ENCODE assay signal across 8 cellular contexts in the genomic region with DNA sequence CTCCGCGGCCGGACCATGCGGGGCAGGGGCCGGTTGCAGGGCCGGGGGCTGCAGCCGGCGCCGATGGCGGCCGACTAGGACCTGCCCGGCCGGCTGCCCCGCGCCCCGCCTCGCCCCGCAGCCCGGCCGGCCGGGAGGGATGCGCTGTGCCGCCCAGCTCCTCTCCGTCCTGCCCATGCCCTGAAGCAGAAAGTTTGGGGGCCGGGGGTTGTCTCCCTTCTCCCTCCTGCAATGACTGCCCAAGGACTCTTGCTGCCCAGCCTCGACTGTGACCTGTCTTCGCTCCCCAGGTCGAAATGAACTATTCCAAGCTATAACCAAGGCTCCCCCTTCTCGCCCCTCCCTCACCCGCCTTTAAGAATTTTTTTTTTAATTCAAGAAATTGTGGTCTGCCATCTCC. TPM values are rescaled to one million over a fixed set of nuclear protein-coding genes. Genes with fewer than 3 reads are reported as not detected.
DNase-seq lines count a peak whose midpoint lies in the region; ATAC-seq and TF ChIP-seq lines count a peak whose summit lies in the region.

No MANE protein-coding gene starts in this region.

- H3K27me3 Mint-ChIP-seq in CD14-positive monocyte (ENCODE audit: low read depth in 3 of 3), result peaks cover 46 to 50% (median 47%) of the 10 kb centered on the region in 3 donors
- peaks cover 6% of the 10 kb centered on the region for H3K27me3 Mint-ChIP-seq in HFFc6 (ENCODE audit: insufficient read depth)
- peaks cover 17% of the 10 kb centered on the region for H3K27me3 Mint-ChIP-seq in activated naive CD8-positive, alpha-beta T cell treated with anti-CD3 and anti-CD28 coated beads for 36 hours

- H3K9me3 ChIP-seq in thoracic aorta, result no peaks in the 10 kb centered on the region

- peak overlapping the region; percentile 83 for H3K4me3 ChIP-seq in thoracic aorta

- H3K27ac ChIP-seq in layer of hippocampus (ENCODE audit: low read depth, low read length) (peak overlapping the region; percentile 82), thoracic aorta (no peak overlapping the region)

- no peak for ATAC-seq in thoracic aorta (ENCODE audit: insufficient number of reproducible peaks, low FRiP score, low read depth)
- no peak for ATAC-seq in HG03025 (IDR thresholded peaks at IDR 0.05; ENCODE audit: low FRiP score, unreplicated experiment)

- DNase-seq in CD14-positive monocyte (ENCODE audit: low spot score) (no peak), HFFc6 (no peak), thoracic aorta (ENCODE audit: low spot score) (no peak), GM20000 (ENCODE audit: low spot score) (no peak), DMS79 (lab: John Stamatoyannopoulos, UW) (no peak)
- no peak for DNase-seq in activated naive CD8-positive, alpha-beta T cell treated with anti-CD3 and anti-CD28 coated beads for 36 hours

- no peaks in the 10 kb centered on the region for H3K36me3 ChIP-seq in thoracic aorta

- H3K27ac Mint-ChIP-seq in CD14-positive monocyte, result peak overlapping the region in 1 of 7 donors; percentile 30
- no peak overlapping the region; the same call in 1 of the 2 replicates for H3K27ac Mint-ChIP-seq in HFFc6
- peak overlapping the region; percentile 19 for H3K27ac Mint-ChIP-seq in activated naive CD8-positive, alpha-beta T cell treated with anti-CD3 and anti-CD28 coated beads for 36 hours

- peaks cover 11 to 16% of the 10 kb centered on the region in 2 donors for H3K4me1 ChIP-seq in thoracic aorta (ENCODE audit: control insufficient read depth in 1 of 2, low read depth in 2 of 2)

- TF ChIP-seq CTCF in CD14-positive monocyte (IDR thresholded peaks at IDR 0.05), result no peak
- no peak for TF ChIP-seq CTCF in HFFc6 (IDR thresholded peaks at IDR 0.05)
- TF ChIP-seq CTCF in thoracic aorta (IDR thresholded peaks at IDR 0.05), result no peak
- TF ChIP-seq CTCF in GM20000 (IDR thresholded peaks at IDR 0.05; ENCODE audit: extremely low read depth, missing control alignments), result no peak

- intact Hi-C loops in CD14-positive monocyte (cut with micrococcal nuclease), result no loop called here

- H3K27me3 ChIP-seq in layer of hippocampus (ENCODE audit: control insufficient read depth, insufficient read depth, low read length) (no peaks in the 10 kb centered on the region), thoracic aorta (replicated peaks; ENCODE audit: insufficient read depth) (no peaks in the 10 kb centered on the region)

- H3K4me3 Mint-ChIP-seq in CD14-positive monocyte (peak overlapping the region; percentile 81 to 96), HFFc6 (peak overlapping the region; percentile 87)
- H3K4me3 Mint-ChIP-seq in activated naive CD8-positive, alpha-beta T cell treated with anti-CD3 and anti-CD28 coated beads for 36 hours, result peak overlapping the region; percentile 96

- peaks cover 35% of the 10 kb centered on the region for H3K4me1 Mint-ChIP-seq in CD14-positive monocyte
- H3K4me1 Mint-ChIP-seq in HFFc6 (ENCODE audit: low read depth), result peaks cover 33% of the 10 kb centered on the region
- H3K4me1 Mint-ChIP-seq in activated naive CD8-positive, alpha-beta T cell treated with anti-CD3 and anti-CD28 coated beads for 36 hours, result peaks cover 41% of the 10 kb centered on the region

- H3K36me3 Mint-ChIP-seq in CD14-positive monocyte, result peaks cover 3% of the 10 kb centered on the region in 2 donors
- no peaks in the 10 kb centered on the region for H3K36me3 Mint-ChIP-seq in HFFc6 (ENCODE audit: low read depth)
- peaks cover 26% of the 10 kb centered on the region for H3K36me3 Mint-ChIP-seq in activated naive CD8-positive, alpha-beta T cell treated with anti-CD3 and anti-CD28 coated beads for 36 hours

- peaks cover 0 to 14% (median 4%) of the 10 kb centered on the region in 7 donors for H3K9me3 Mint-ChIP-seq in CD14-positive monocyte
- H3K9me3 Mint-ChIP-seq in HFFc6, result no peaks in the 10 kb centered on the region
- H3K9me3 Mint-ChIP-seq in activated naive CD8-positive, alpha-beta T cell treated with anti-CD3 and anti-CD28 coated beads for 36 hours, result no peaks in the 10 kb centered on the region

RNA-seq across cellular contexts. Expression of a gene that starts 0.3 kb away (rescaled TPM):
- under 1 TPM in 1 of 2 donors, not detected in 1; 0.27 TPM for polyA plus RNA-seq in CD14-positive monocyte
- total RNA-seq in HFFc6 (2021; fragmentation: NEBNext Ultra II Directional; extraction: Animal tissue kit (Norgen Biotek cat#: 25700)), result 1 to 10 TPM; 3.4 to 4.2 (median 3.9) TPM
- 10 to 100 TPM; 13.3 to 14.0 TPM for total RNA-seq in activated naive CD8-positive, alpha-beta T cell treated with anti-CD3 and anti-CD28 coated beads for 36 hours
- total RNA-seq in thoracic aorta, result 1 to 10 TPM; 6.8 to 8.9 TPM

RNA-seq across cellular contexts. Expression of a gene that starts 16.6 kb away (rescaled TPM):
- polyA plus RNA-seq in CD14-positive monocyte, result 1 to 10 TPM; 2.9 to 3.8 TPM
- 10 to 100 TPM; 13.1 to 17.5 (median 13.9) TPM for total RNA-seq in HFFc6 (2021; fragmentation: NEBNext Ultra II Directional; extraction: Animal tissue kit (Norgen Biotek cat#: 25700))
- total RNA-seq in activated naive CD8-positive, alpha-beta T cell treated with anti-CD3 and anti-CD28 coated beads for 36 hours, result 10 to 100 TPM; 14.0 to 14.4 TPM
- total RNA-seq in thoracic aorta, result 10 to 100 TPM; 12.9 to 14.4 TPM
